Comparison of ENCODE assay signal across 12 cellular contexts in genomic region chr7:87156709-87157108, GRCh38. TPM values are rescaled to one million over a fixed set of nuclear protein-coding genes. Genes with fewer than 3 reads are reported as not detected.
DNase-seq lines count a peak whose midpoint lies in the region; ATAC-seq, FAIRE-seq and TF ChIP-seq lines count a peak whose summit lies in the region.
"Had no signal": no experiment of that assay in that cellular context is flagged by ENCODE, and none has a peak within 500 bp of the region (broad histone marks: within the 10 kb centered on the region; RNA-seq: fewer than 3 reads in every experiment).

No MANE protein-coding gene starts in this region.

- FAIRE-seq in endothelial cell of umbilical vein (lab: Jason Lieb, UNC) = no peak

- peak overlapping the region in 1 of 2 experiments; percentile 36; a peak in 1 of 4 replicates for H3K4me3 ChIP-seq in DND-41 (ENCODE audit: low read depth in 1 of 2, low read length in 2 of 2)
- H3K4me3 ChIP-seq in Loucy (ENCODE audit: low read length, poor library complexity, severe bottlenecking) = peak overlapping the region; percentile 87
- no peak overlapping the region for H3K4me3 ChIP-seq in endothelial cell of umbilical vein (replicated peaks in 1 of 3; ENCODE audit: insufficient read depth in 1 of 3, low read depth in 1 of 3, low read length in 3 of 3)

- no peak for TF ChIP-seq CTCF in DND-41 (IDR thresholded peaks at IDR 0.05; ENCODE audit: borderline replicate concordance, extremely low read depth, low read length, poor library complexity, severe bottlenecking)
- no peak for TF ChIP-seq CTCF in Loucy (conservative IDR thresholded peaks at IDR 0.05; ENCODE audit: low read length)
- TF ChIP-seq CTCF in endothelial cell of umbilical vein (IDR thresholded peaks at IDR 0.05; ENCODE audit: extremely low read depth in 1 of 2, insufficient read depth in 1 of 2, low read depth in 1 of 2, low read length in 2 of 2) = no peak
- no peak for TF ChIP-seq CTCF in nephron progenitor cell (IDR thresholded peaks at IDR 0.05)

- dilution Hi-C loops in endothelial cell of umbilical vein (cut with MboI; ENCODE audit: extremely low pct_ligation_motif_present, low sequenced_read_pairs) = no loop called here

- intact Hi-C loops in endothelial cell of umbilical vein (cut with micrococcal nuclease) = loop anchor here (10.0 kb wide), 2 partner anchors 188 to 488 kb away; partner anchors contain the start of gene CROT

- no peak overlapping the region for H3K27ac ChIP-seq in DND-41 (ENCODE audit: low read length)
- no peak overlapping the region for H3K27ac ChIP-seq in endothelial cell of umbilical vein (ENCODE audit: insufficient read depth, low read depth, low read length)

- H3K9me3 Mint-ChIP-seq in nephron progenitor cell = no peaks in the 10 kb centered on the region

- no peaks in the 10 kb centered on the region for H3K9me1 ChIP-seq in endothelial cell of umbilical vein (replicated peaks; ENCODE audit: control insufficient read depth, extremely low read depth, insufficient read depth, low read length)

- peaks cover 60% of the 10 kb centered on the region for H4K20me1 ChIP-seq in DND-41 (ENCODE audit: insufficient read depth, low read length)
- peaks cover 80% of the 10 kb centered on the region for H4K20me1 ChIP-seq in Loucy (ENCODE audit: insufficient read depth, low read length, poor library complexity, severe bottlenecking)
- peaks cover 5% of the 10 kb centered on the region for H4K20me1 ChIP-seq in endothelial cell of umbilical vein (replicated peaks; ENCODE audit: control insufficient read depth, extremely low read depth, insufficient read depth, low read length)

- peak overlapping the region; percentile 24 for H3K4me3 Mint-ChIP-seq in nephron progenitor cell

- no peaks in the 10 kb centered on the region for H3K9me2 ChIP-seq in Loucy (replicated peaks; ENCODE audit: low read depth, low read length)

- H3K79me2 ChIP-seq in DND-41 (ENCODE audit: insufficient read depth, low read length) (peaks cover 97% of the 10 kb centered on the region), Loucy (ENCODE audit: insufficient read depth, low read length) (peaks cover 93% of the 10 kb centered on the region), endothelial cell of umbilical vein (ENCODE audit: control insufficient read depth, insufficient read depth, low read length) (peaks cover 83% of the 10 kb centered on the region)

- H3K4me1 Mint-ChIP-seq in nephron progenitor cell = peaks cover 43% of the 10 kb centered on the region

- H3K9me3 ChIP-seq in DND-41 (ENCODE audit: insufficient read depth, low read length, severe bottlenecking) = no peaks in the 10 kb centered on the region
- no peaks in the 10 kb centered on the region for H3K9me3 ChIP-seq in Loucy (ENCODE audit: insufficient read depth, low read depth, low read length)
- H3K9me3 ChIP-seq in endothelial cell of umbilical vein (replicated peaks; ENCODE audit: control insufficient read depth, insufficient read depth, low read length) = no peaks in the 10 kb centered on the region

- H3F3A ChIP-seq in Loucy (ENCODE audit: low read depth) = no peaks in the 10 kb centered on the region

- H3K27ac Mint-ChIP-seq in nephron progenitor cell = no peak overlapping the region

- H3K9ac ChIP-seq in DND-41 (ENCODE audit: low read depth, low read length) (no peak overlapping the region), Loucy (ENCODE audit: low read depth, low read length, poor library complexity, severe bottlenecking) (peak overlapping the region; percentile 98), endothelial cell of umbilical vein (replicated peaks; ENCODE audit: extremely low read depth, insufficient read depth, low read length) (no peak overlapping the region)

- H2AFZ ChIP-seq in DND-41 (ENCODE audit: low read depth, low read length) (no peak overlapping the region), Loucy (ENCODE audit: low read length) (no peak overlapping the region), endothelial cell of umbilical vein (ENCODE audit: low read depth, low read length) (no peak overlapping the region)

- ATAC-seq in DND-41 (ENCODE audit: insufficient read depth, low read depth) (no peak), GM18502 (IDR thresholded peaks at IDR 0.05; ENCODE audit: poor library complexity, unreplicated experiment) (no peak)

- BruUV-seq in endothelial cell of umbilical vein (replicated peaks; lab: Mats Ljungman, UMichigan) = no TSS peak

- H3K27me3 ChIP-seq in DND-41 (ENCODE audit: insufficient read depth, low read length, poor library complexity) (no peaks in the 10 kb centered on the region), Loucy (ENCODE audit: insufficient read depth, low read length, poor library complexity, severe bottlenecking) (peaks cover 5% of the 10 kb centered on the region), endothelial cell of umbilical vein (ENCODE audit: control insufficient read depth in 2 of 2, insufficient read depth in 2 of 2, low read length in 2 of 2) (no peaks in the 10 kb centered on the region)

- DNase-seq in DND-41 (no peak), endothelial cell of umbilical vein (ENCODE audit: low read depth, low spot score) (no peak), nephron progenitor cell (no peak), NCI-H345 treated with DMSO at 0.1 percent for 48 hours (lab: John Stamatoyannopoulos, UW; ENCODE audit: unreplicated experiment) (no peak), islet precursor cell (no peak)
- DNase-seq in stimulated activated CD4-positive, alpha-beta T cell treated with anti-CD3 and anti-CD28 coated beads, Interleukin-4, amount 100 ng/mL, for 1 hour = no peak
- DNase-seq: cortex of kidney, foreskin fibroblast, NCI-H524 treated with DMSO at 0.1 percent for 48 hours, substantia nigra had no signal

- H3K4me1 ChIP-seq in DND-41 (ENCODE audit: insufficient read depth, low read length) = peaks cover 36% of the 10 kb centered on the region
- peaks cover 52% of the 10 kb centered on the region for H3K4me1 ChIP-seq in Loucy (ENCODE audit: insufficient read depth, low read length, poor library complexity, severe bottlenecking)
- H3K4me1 ChIP-seq in endothelial cell of umbilical vein (ENCODE audit: control insufficient read depth, extremely low read depth, insufficient read depth, low read length) = peaks cover 34% of the 10 kb centered on the region

- POLR2A ChIA-PET in endothelial cell of umbilical vein (lab: Charles Lee) = interaction anchor here (1.1 kb wide), 1 partner anchor 63 kb away, joined by 3 read pairs; the partner anchor contains the start of gene TMEM243

- CTCF ChIA-PET in endothelial cell of umbilical vein (lab: Charles Lee) = interaction anchor here (1.1 to 12.0 kb wide), 4 partner anchors 8 to 245 kb away, joined by 3 to 343 read pairs (median 4); no protein-coding TSS in a partner anchor

- H3K27me3 Mint-ChIP-seq in nephron progenitor cell (ENCODE audit: low read depth, poor library complexity) = no peaks in the 10 kb centered on the region

- H3K36me3 ChIP-seq in DND-41 (ENCODE audit: insufficient read depth, low read length) = peaks cover 36% of the 10 kb centered on the region
- H3K36me3 ChIP-seq in Loucy (ENCODE audit: insufficient read depth, low read length) = no peaks in the 10 kb centered on the region
- peaks cover 0 to 2% of the 10 kb centered on the region in 2 experiments for H3K36me3 ChIP-seq in endothelial cell of umbilical vein (ENCODE audit: control insufficient read depth in 2 of 2, extremely low read depth in 1 of 2, insufficient read depth in 2 of 2, low read length in 2 of 2)

- H3K36me3 Mint-ChIP-seq in nephron progenitor cell (ENCODE audit: low read depth) = peaks cover 13% of the 10 kb centered on the region

- H3K4me2 ChIP-seq in DND-41 (ENCODE audit: insufficient read depth, low read length) (peak overlapping the region; percentile 82), Loucy (ENCODE audit: low read depth, low read length, poor library complexity, severe bottlenecking) (peak overlapping the region; percentile 85), endothelial cell of umbilical vein (ENCODE audit: insufficient read depth, low read length) (peak overlapping the region; percentile 92)

- no peak for TF ChIP-seq POLR2A in endothelial cell of umbilical vein (IDR thresholded peaks at IDR 0.05; ENCODE audit: low read depth, low read length)

TF ChIP-seq in endothelial cell of umbilical vein, 7 proteins besides CTCF, POLR2A, EP300 and RAD21:
- TF ChIP-seq MYC (IDR thresholded peaks at IDR 0.05; ENCODE audit: low read depth, low read length) (no peak), JUN (IDR thresholded peaks at IDR 0.05; ENCODE audit: borderline replicate concordance, insufficient read depth, insufficient read length, low read depth) (no peak), GATA2 (IDR thresholded peaks at IDR 0.05; ENCODE audit: insufficient read depth, insufficient read length, low read depth, low read length) (no peak), FOS (IDR thresholded peaks at IDR 0.05; ENCODE audit: borderline replicate concordance, insufficient read depth, low read length) (no peak), MAX (IDR thresholded peaks at IDR 0.05; ENCODE audit: insufficient read depth, insufficient read length) (no peak), POLR2AphosphoS5 (IDR thresholded peaks at IDR 0.05; ENCODE audit: insufficient read depth, low read depth, low read length) (no peak), EZH2 (IDR thresholded peaks at IDR 0.05; ENCODE audit: borderline replicate concordance, low read depth, low read length, severe bottlenecking) (no peak)
TF ChIP-seq in endothelial cell of umbilical vein: peak in this region for 0.

RNA-seq across cellular contexts. Expression of gene DMTF1, which starts 4.5 kb away (rescaled TPM):
- total RNA-seq in endothelial cell of umbilical vein = 86.9 and 100.0 TPM in 2 replicates
- 78.5 and 92.9 TPM in 2 replicates for polyA plus RNA-seq in endothelial cell of umbilical vein
- 25.9 and 31.2 TPM in 2 replicates for polyA plus RNA-seq in endothelial cell of umbilical vein (2011; cell fraction: cytosol; rRNA removed)
- 734 and 788 TPM in 2 replicates for polyA plus RNA-seq in endothelial cell of umbilical vein (2011; cell fraction: nucleus; rRNA removed)
- 42.6 and 52.5 TPM in 2 replicates for polyA plus RNA-seq in endothelial cell of umbilical vein (2012)
- 154 and 163 TPM in 2 replicates for polyA minus RNA-seq in endothelial cell of umbilical vein
- polyA minus RNA-seq in endothelial cell of umbilical vein (2011; cell fraction: cytosol; rRNA and poly(A)+ RNA removed) = 20.6 TPM
- polyA minus RNA-seq in endothelial cell of umbilical vein (2011; cell fraction: nucleus; rRNA and poly(A)+ RNA removed) = 365 and 482 TPM in 2 replicates
